Comparison of ENCODE assay signal across 8 cellular contexts in genomic region chr7:121328508-121329459, GRCh38. TPM values are rescaled to one million over a fixed set of nuclear protein-coding genes. Genes with fewer than 3 reads are reported as not detected.
DNase-seq lines count a peak whose midpoint lies in the region; ATAC-seq lines count a peak whose summit lies in the region.

A gene with protein sequence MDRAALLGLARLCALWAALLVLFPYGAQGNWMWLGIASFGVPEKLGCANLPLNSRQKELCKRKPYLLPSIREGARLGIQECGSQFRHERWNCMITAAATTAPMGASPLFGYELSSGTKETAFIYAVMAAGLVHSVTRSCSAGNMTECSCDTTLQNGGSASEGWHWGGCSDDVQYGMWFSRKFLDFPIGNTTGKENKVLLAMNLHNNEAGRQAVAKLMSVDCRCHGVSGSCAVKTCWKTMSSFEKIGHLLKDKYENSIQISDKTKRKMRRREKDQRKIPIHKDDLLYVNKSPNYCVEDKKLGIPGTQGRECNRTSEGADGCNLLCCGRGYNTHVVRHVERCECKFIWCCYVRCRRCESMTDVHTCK (plus strand): TSS chr7:121329000. CDS start chr7:121329293, 293 bp downstream.

- ATAC-seq in naive thymus-derived CD4-positive, alpha-beta T cell: no peak
- ATAC-seq in GM18519 (IDR thresholded peaks at IDR 0.05; ENCODE audit: low FRiP score, unreplicated experiment) (no peak), HG02870 (IDR thresholded peaks at IDR 0.05; ENCODE audit: unreplicated experiment) (no peak)

- no peaks in the 10 kb centered on the region for H3K9me3 Mint-ChIP-seq in naive thymus-derived CD4-positive, alpha-beta T cell

- no peak within 1 kb of the TSS for H3K27ac Mint-ChIP-seq in naive thymus-derived CD4-positive, alpha-beta T cell

- peak within 1 kb of the TSS; percentile 78 for H3K4me3 ChIP-seq in HUES6 (ENCODE audit: low read depth, low read length)
- peak within 1 kb of the TSS; percentile 68 for H3K4me3 ChIP-seq in duodenal mucosa (ENCODE audit: low read depth in 1 of 2, low read length in 2 of 2)
- H3K4me3 ChIP-seq in naive thymus-derived CD4-positive, alpha-beta T cell (ENCODE audit: low read length): no peak within 1 kb of the TSS

- peaks cover 5 to 27% (median 13%) of the 10 kb centered on the region in 7 donors for H3K4me1 Mint-ChIP-seq in naive thymus-derived CD4-positive, alpha-beta T cell

- intact Hi-C loops in naive thymus-derived CD4-positive, alpha-beta T cell (cut with micrococcal nuclease): no loop called here

- H3K27ac ChIP-seq in HUES6 (ENCODE audit: low read depth, low read length) (no peak within 1 kb of the TSS), duodenal mucosa (ENCODE audit: low read depth, low read length) (no peak within 1 kb of the TSS)
- no peak within 1 kb of the TSS for H3K27ac ChIP-seq in naive thymus-derived CD4-positive, alpha-beta T cell (ENCODE audit: low read depth, low read length)

- H3K27me3 ChIP-seq in HUES6 (ENCODE audit: control insufficient read depth, insufficient read depth, low read length) (peaks cover 49% of the 10 kb centered on the region), duodenal mucosa (ENCODE audit: control insufficient read depth in 1 of 2, insufficient read depth in 2 of 2, low read length in 2 of 2) (peaks cover 36 to 45% of the 10 kb centered on the region in 2 donors)
- peaks cover 0 to 15% of the 10 kb centered on the region in 2 donors for H3K27me3 ChIP-seq in naive thymus-derived CD4-positive, alpha-beta T cell (ENCODE audit: control insufficient read depth in 2 of 2, insufficient read depth in 2 of 2, low read length in 2 of 2)

- peaks cover 0 to 6% (median 0%) of the 10 kb centered on the region in 5 donors for H3K36me3 Mint-ChIP-seq in naive thymus-derived CD4-positive, alpha-beta T cell

- peak within 1 kb of the TSS in 8 of 10 donors; percentile 24 to 75 (median 55) for H3K4me3 Mint-ChIP-seq in naive thymus-derived CD4-positive, alpha-beta T cell

- H3K36me3 ChIP-seq in ES-I3 (ENCODE audit: insufficient read depth, low read length): no peaks in the 10 kb centered on the region
- H3K36me3 ChIP-seq in HUES6 (ENCODE audit: control insufficient read depth, insufficient read depth, low read length): no peaks in the 10 kb centered on the region
- no peaks in the 10 kb centered on the region for H3K36me3 ChIP-seq in duodenal mucosa (ENCODE audit: control insufficient read depth in 1 of 2, insufficient read depth in 2 of 2, low read length in 2 of 2)
- H3K36me3 ChIP-seq in naive thymus-derived CD4-positive, alpha-beta T cell (ENCODE audit: control insufficient read depth in 2 of 3, insufficient read depth in 3 of 3, low read length in 3 of 3): no peaks in the 10 kb centered on the region

- H3K27me3 Mint-ChIP-seq in naive thymus-derived CD4-positive, alpha-beta T cell: peaks cover 61 to 74% (median 67%) of the 10 kb centered on the region in 5 donors

- H3K4me1 ChIP-seq in ES-I3 (ENCODE audit: insufficient read depth, low read length): peaks cover 7% of the 10 kb centered on the region; the same call in 1 of the 2 replicates
- no peaks in the 10 kb centered on the region; the same call in 1 of the 2 replicates for H3K4me1 ChIP-seq in HUES6 (ENCODE audit: control insufficient read depth, insufficient read depth, low read length)
- H3K4me1 ChIP-seq in duodenal mucosa (ENCODE audit: control insufficient read depth in 1 of 2, insufficient read depth in 2 of 2, low read length in 2 of 2): peaks cover 0 to 13% of the 10 kb centered on the region in 2 donors
- peaks cover 0 to 14% of the 10 kb centered on the region in 2 donors for H3K4me1 ChIP-seq in naive thymus-derived CD4-positive, alpha-beta T cell (ENCODE audit: control insufficient read depth in 2 of 2, insufficient read depth in 2 of 2, low read length in 2 of 2)

- no peak for DNase-seq in naive thymus-derived CD4-positive, alpha-beta T cell
- DNase-seq in DMS 273 treated with DMSO at 0.1 percent for 48 hours (lab: John Stamatoyannopoulos, UW): no peak
- DNase-seq in OCI-M1 (lab: John Stamatoyannopoulos, UW): no peak

- H3K9ac ChIP-seq in ES-I3 (ENCODE audit: low read depth, low read length) (peak within 1 kb of the TSS; percentile 70; the same call in 1 of the 2 replicates), HUES6 (ENCODE audit: low read length) (peak within 1 kb of the TSS; percentile 29), duodenal mucosa (ENCODE audit: low read depth in 1 of 2, low read length in 2 of 2) (no peak within 1 kb of the TSS)

- POLR2A ChIA-PET in naive thymus-derived CD4-positive, alpha-beta T cell (lab: Charles Lee): no interaction called here

- H3K9me3 ChIP-seq in ES-I3 (ENCODE audit: control insufficient read depth, insufficient read depth, low read length): no peaks in the 10 kb centered on the region
- H3K9me3 ChIP-seq in HUES6 (ENCODE audit: control insufficient read depth, insufficient read depth, low read depth, low read length): no peaks in the 10 kb centered on the region
- H3K9me3 ChIP-seq in duodenal mucosa (ENCODE audit: control insufficient read depth in 1 of 2, low read length in 2 of 2): no peaks in the 10 kb centered on the region
- no peaks in the 10 kb centered on the region for H3K9me3 ChIP-seq in naive thymus-derived CD4-positive, alpha-beta T cell (ENCODE audit: control insufficient read depth in 2 of 3, low read length in 3 of 3)

- CTCF ChIA-PET in naive thymus-derived CD4-positive, alpha-beta T cell (lab: Charles Lee): no interaction called here

RNA-seq across cellular contexts. Expression of the gene that starts here (rescaled TPM):
- total RNA-seq in naive thymus-derived CD4-positive, alpha-beta T cell: not detected
- not detected for polyA plus RNA-seq in naive thymus-derived CD4-positive, alpha-beta T cell

Comparison
In these comparisons a context has a peak if more than half of its experiments do, and no peak if none do; other contexts are left out.
1. H3K9ac ChIP-seq: peak in ES-I3 (single experiment) and HUES6 (single experiment); none in duodenal mucosa (0 of 2).